In genomic region chr2:168583710-168584521, GRCh38 we compare ENCODE assay signal across 8 cellular contexts.
DNase-seq lines count a peak whose midpoint lies in the region; ATAC-seq, FAIRE-seq and TF ChIP-seq lines count a peak whose summit lies in the region.

No MANE protein-coding gene starts in this region.

- H3K4me1 Mint-ChIP-seq in stimulated activated memory B cell treated with anti-CD40 and anti-IgM and Interleukin-4, amounts not matched to agents 10 μg/mL and 1 μg/mL and 100 μg/mL, for 72 hours, result no peaks in the 10 kb centered on the region

- H3K9me3 ChIP-seq in endocrine pancreas (ENCODE audit: control insufficient read depth, low read length), result no peaks in the 10 kb centered on the region

- no peaks in the 10 kb centered on the region for H3K9me3 Mint-ChIP-seq in stimulated activated memory B cell treated with anti-CD40 and anti-IgM and Interleukin-4, amounts not matched to agents 10 μg/mL and 1 μg/mL and 100 μg/mL, for 72 hours

- no peak overlapping the region for H3K4me3 Mint-ChIP-seq in stimulated activated memory B cell treated with anti-CD40 and anti-IgM and Interleukin-4, amounts not matched to agents 10 μg/mL and 1 μg/mL and 100 μg/mL, for 72 hours

- DNase-seq in GM12892 (ENCODE audit: insufficient read length), result no peak
- DNase-seq in NCI-H446 treated with DMSO at 0.1 percent for 48 hours (lab: John Stamatoyannopoulos, UW), result peak; percentile 84
- no peak for DNase-seq in sciatic nerve (ENCODE audit: low spot score)
- DNase-seq in stimulated activated naive CD4-positive, alpha-beta T cell treated with Interleukin-2 at 50 U/mL for 16 hours (lab: John Stamatoyannopoulos, UW), result no peak
- DNase-seq in epidermal melanocyte (ENCODE audit: insufficient read length, low spot score), result no peak

- no peaks in the 10 kb centered on the region for H3K27me3 ChIP-seq in endocrine pancreas (ENCODE audit: control insufficient read depth, insufficient read depth, low read length)

- peak; percentile 35 for ATAC-seq in sciatic nerve
- no peak for ATAC-seq in stimulated activated memory B cell treated with anti-CD40 and anti-IgM and Interleukin-4, amounts not matched to agents 10 μg/mL and 1 μg/mL and 100 μg/mL, for 72 hours
- ATAC-seq in GM21447 (IDR thresholded peaks at IDR 0.05; ENCODE audit: unreplicated experiment), result no peak

- peak; percentile 44 for FAIRE-seq in GM12892 (lab: Jason Lieb, UNC)

- intact Hi-C loops in sciatic nerve (cut with DNase I), result no loop called here

- peaks cover 27% of the 10 kb centered on the region for H3K4me1 ChIP-seq in endocrine pancreas (ENCODE audit: control insufficient read depth, insufficient read depth, low read length)

- no peak for TF ChIP-seq POLR2A in GM12892 (IDR thresholded peaks at IDR 0.05; ENCODE audit: low read depth, low read length)

- peaks cover 6% of the 10 kb centered on the region for H3K36me3 Mint-ChIP-seq in stimulated activated memory B cell treated with anti-CD40 and anti-IgM and Interleukin-4, amounts not matched to agents 10 μg/mL and 1 μg/mL and 100 μg/mL, for 72 hours

- H3K9ac ChIP-seq in endocrine pancreas (ENCODE audit: control insufficient read depth, insufficient read depth, low read length), result no peak overlapping the region

- H3K27me3 Mint-ChIP-seq in stimulated activated memory B cell treated with anti-CD40 and anti-IgM and Interleukin-4, amounts not matched to agents 10 μg/mL and 1 μg/mL and 100 μg/mL, for 72 hours, result no peaks in the 10 kb centered on the region

- H3K27ac Mint-ChIP-seq in stimulated activated memory B cell treated with anti-CD40 and anti-IgM and Interleukin-4, amounts not matched to agents 10 μg/mL and 1 μg/mL and 100 μg/mL, for 72 hours, result no peak overlapping the region

- no peaks in the 10 kb centered on the region for H3K36me3 ChIP-seq in endocrine pancreas (ENCODE audit: control insufficient read depth, insufficient read depth, low read length)

- H3K4me3 ChIP-seq in endocrine pancreas (ENCODE audit: control insufficient read depth, insufficient read depth, low read length), result peak overlapping the region; percentile 40
